18 cellular contexts compared by ENCODE assay signal in genomic region chr15:69578252-69578651, GRCh38.
A peak's percentile ranks its signal among the peaks of the same experiment; 100 is the strongest.
DNase-seq lines count a peak whose midpoint lies in the region; ATAC-seq, FAIRE-seq and TF ChIP-seq lines count a peak whose summit lies in the region.
"Had no signal": no experiment of that assay in that cellular context is flagged by ENCODE, and none has a peak within 500 bp of the region (broad histone marks: within the 10 kb centered on the region; RNA-seq: fewer than 3 reads in every experiment).

No MANE protein-coding gene starts in this region.

- 93% methylated on average over 7 of the region's 9 CpGs; no CpG with 5 or more reads in 1 of the 2 experiments for WGBS in H1 (ENCODE audit: extremely low coverage in 1 of 2, insufficient coverage in 1 of 2, insufficient read length in 1 of 2, insufficient replicate concordance in 2 of 2, low coverage in 1 of 2, low lambda C conversion rate in 2 of 2, missing lambda C conversion rate in 1 of 2), 2 experiments
- WGBS in small intestine, 3 donors, result 89 to 94% (median 90%) methylated on average over 8 to 9 of the region's 9 CpGs

- no peak overlapping the region for H3K4me2 ChIP-seq in H1 (ENCODE audit: insufficient read depth in 1 of 2, low read depth in 2 of 2, low read length in 2 of 2)

- no peak for TF ChIP-seq POLR2A in H1 (IDR thresholded peaks at IDR 0.05; ENCODE audit: control extremely low read depth in 1 of 2, low read depth in 2 of 2, low read length in 2 of 2)

- H3K18ac ChIP-seq in H1 (ENCODE audit: extremely low read depth, low read length), result no peak overlapping the region

- H2BK12ac ChIP-seq in H1 (ENCODE audit: low read depth, low read length), result no peak overlapping the region

- H3K9me3 Mint-ChIP-seq in Calu3 (ENCODE audit: low read depth, unreplicated experiment), result no peaks in the 10 kb centered on the region
- no peaks in the 10 kb centered on the region for H3K9me3 Mint-ChIP-seq in stimulated activated naive CD8-positive, alpha-beta T cell treated with anti-CD3 and anti-CD28 coated beads, Interleukin-15, amount 100 ng/mL, for 72 hours
- H3K9me3 Mint-ChIP-seq: CD4-positive, CD25-positive, alpha-beta regulatory T cell had no signal

- no peak overlapping the region for H2AFZ ChIP-seq in H1 (ENCODE audit: low read length)

- no peak overlapping the region for H2BK20ac ChIP-seq in H1 (ENCODE audit: low read length)

- CTCF ChIA-PET in Calu3 (lab: Charles Lee), result interaction anchor here (1.0 to 1.2 kb wide), 2 partner anchors 14 to 16 kb away, joined by 6 to 10 read pairs; no protein-coding TSS in a partner anchor
- CTCF ChIA-PET in Panc1 (lab: Charles Lee), result no interaction called here
- CTCF ChIA-PET in H1 (lab: Charles Lee; ENCODE audit: partially characterized antibody), result interaction anchor here (1.3 kb wide), 1 partner anchor 100 kb away, joined by 5 read pairs; no protein-coding TSS in a partner anchor

- H4K5ac ChIP-seq in H1 (ENCODE audit: insufficient read length, low read depth, low read length), result no peak overlapping the region

- BruUV-seq in Calu3 (replicated peaks; lab: Mats Ljungman, UMichigan) (no TSS peak), Panc1 (replicated peaks; lab: Mats Ljungman, UMichigan) (no TSS peak)

- no peak for TF ChIP-seq EP300 in H1 (IDR thresholded peaks at IDR 0.05; ENCODE audit: borderline replicate concordance in 1 of 2, low read depth in 2 of 2, low read length in 2 of 2)

- no peak overlapping the region for H3K27ac Mint-ChIP-seq in Calu3 (ENCODE audit: unreplicated experiment)
- peak overlapping the region in 1 of 2 donors; percentile 23 for H3K27ac Mint-ChIP-seq in stimulated activated naive CD8-positive, alpha-beta T cell treated with anti-CD3 and anti-CD28 coated beads, Interleukin-15, amount 100 ng/mL, for 72 hours
- H3K27ac Mint-ChIP-seq: CD4-positive, CD25-positive, alpha-beta regulatory T cell had no signal

- H3K36me3 ChIP-seq in Panc1 (ENCODE audit: control insufficient read depth, insufficient read depth, low read length) (no peaks in the 10 kb centered on the region), H1 (ENCODE audit: control insufficient read depth in 2 of 4, insufficient read depth in 4 of 4, low read length in 3 of 4) (no peaks in the 10 kb centered on the region), small intestine (ENCODE audit: control insufficient read depth in 2 of 2, insufficient read depth in 2 of 2, low read length in 2 of 2) (no peaks in the 10 kb centered on the region)
- H3K36me3 ChIP-seq: HAP-1 had no signal

- H3K27ac ChIP-seq in Panc1 (ENCODE audit: low read length) (peak overlapping the region; percentile 3; the same call in 1 of the 2 replicates), H1 (ENCODE audit: low read depth, low read length) (no peak overlapping the region), small intestine (ENCODE audit: low read depth in 1 of 2, low read length in 1 of 2) (no peak overlapping the region)

- intact Hi-C loops in Calu3 (cut with micrococcal nuclease; ENCODE audit: unreplicated experiment) (loop anchor here (5.0 to 10.0 kb wide), 6 partner anchors 56 to 907 kb away; partner anchors contain the start of gene TLE3), Panc1 (cut with micrococcal nuclease; ENCODE audit: unreplicated experiment) (loop anchor here (10.0 kb wide), 1 partner anchor 517 kb away; the partner anchor contains the start of gene TLE3)

- no peak overlapping the region for H3K9ac ChIP-seq in H1 (replicated peaks in 1 of 4; ENCODE audit: extremely low read depth in 1 of 4, low read depth in 3 of 4, low read length in 3 of 4)

- H3K79me1 ChIP-seq in H1 (ENCODE audit: low read depth, low read length), result no peaks in the 10 kb centered on the region

- H3K56ac ChIP-seq in H1 (replicated peaks; ENCODE audit: insufficient read length, low read depth, low read length), result no peak overlapping the region

- no peak overlapping the region for H2AK5ac ChIP-seq in H1 (ENCODE audit: low read depth, low read length)

- ATAC-seq in Panc1, result no peak
- no peak for ATAC-seq in stimulated activated naive CD8-positive, alpha-beta T cell treated with anti-CD3 and anti-CD28 coated beads, Interleukin-15, amount 100 ng/mL, for 72 hours
- ATAC-seq: GM12878 had no signal

- H4K20me1 ChIP-seq in H1 (replicated peaks in 1 of 2; ENCODE audit: control insufficient read depth in 1 of 2, insufficient read depth in 2 of 2, low read length in 2 of 2), result no peaks in the 10 kb centered on the region

- no peak overlapping the region for H3K4ac ChIP-seq in H1 (replicated peaks; ENCODE audit: insufficient read length, low read depth, low read length)

- TF ChIP-seq CTCF in Calu3 (IDR thresholded peaks at IDR 0.05; ENCODE audit: unreplicated experiment), result no peak
- TF ChIP-seq CTCF in Panc1 (IDR thresholded peaks at IDR 0.05), result no peak
- no peak for TF ChIP-seq CTCF in H1 (IDR thresholded peaks at IDR 0.05; ENCODE audit: control extremely low read depth in 1 of 3, insufficient read depth in 1 of 3, low read depth in 1 of 3, low read length in 3 of 3)

- H3K4me1 ChIP-seq in Panc1 (ENCODE audit: control insufficient read depth, insufficient read depth, low read length) (peaks cover 24% of the 10 kb centered on the region), H1 (replicated peaks in 1 of 4; ENCODE audit: control insufficient read depth in 3 of 4, insufficient read depth in 4 of 4, low read length in 3 of 4) (peaks cover 0 to 3% (median under 1%) of the 10 kb centered on the region in 4 experiments; a peak in 2 of 7 replicates), small intestine (ENCODE audit: control insufficient read depth in 2 of 2, insufficient read depth in 1 of 2, low read depth in 1 of 2, low read length in 1 of 2) (peaks cover 0 to 9% of the 10 kb centered on the region in 2 donors)
- H3K4me1 ChIP-seq: Caco-2 had no signal

- no peaks in the 10 kb centered on the region for H3K36me3 Mint-ChIP-seq in Calu3 (ENCODE audit: insufficient read depth, unreplicated experiment)
- H3K36me3 Mint-ChIP-seq: CD4-positive, CD25-positive, alpha-beta regulatory T cell had no signal

- H3K23ac ChIP-seq in H1 (ENCODE audit: insufficient read length), result no peak overlapping the region

- in situ Hi-C loops in Panc1 (cut with HindIII; ENCODE audit: low pct_unique_long_range_greater_than_20kb, low sequenced_read_pairs), result no loop called here

- H4K8ac ChIP-seq in H1 (ENCODE audit: extremely low read depth, insufficient read depth, low read length), result peak overlapping the region; percentile 28

- POLR2A ChIA-PET in Panc1 (lab: Charles Lee), result no interaction called here
- POLR2A ChIA-PET in H1 (lab: Charles Lee; ENCODE audit: partially characterized antibody), result no interaction called here

- FAIRE-seq in H1 (lab: Jason Lieb, UNC) (no peak), small intestine (lab: Jason Lieb, UNC) (no peak)
- FAIRE-seq: GM12878 had no signal

- no peak overlapping the region for H3K14ac ChIP-seq in H1 (ENCODE audit: insufficient read length)

- TF ChIP-seq RAD21 in H1 (IDR thresholded peaks at IDR 0.05 in 1 of 2, conservative IDR thresholded peaks at IDR 0.05 in 1 of 2; ENCODE audit: low read depth in 2 of 2, low read length in 2 of 2), result peak in 1 of 2 experiments; percentile 7; a peak in 1 of 4 replicates

- no peak overlapping the region for H4K91ac ChIP-seq in H1 (replicated peaks; ENCODE audit: insufficient read length, low read length)

- H3K4me3 ChIP-seq in Panc1 (ENCODE audit: low read depth in 2 of 2, low read length in 2 of 2) (no peak overlapping the region), H1 (ENCODE audit: extremely low read depth in 1 of 4, insufficient read depth in 2 of 4, low read depth in 3 of 4, low read length in 4 of 4) (no peak overlapping the region), small intestine (ENCODE audit: low read depth in 1 of 2, low read length in 2 of 2) (no peak overlapping the region)
- H3K4me3 ChIP-seq: GM12878, HAP-1 had no signal

- no peak overlapping the region for H2BK5ac ChIP-seq in H1 (ENCODE audit: low read depth, low read length)

- H3K27me3 ChIP-seq in Panc1 (ENCODE audit: control insufficient read depth, insufficient read depth, low read length), result no peaks in the 10 kb centered on the region
- no peaks in the 10 kb centered on the region for H3K27me3 ChIP-seq in H1 (replicated peaks in 1 of 4; ENCODE audit: control insufficient read depth in 3 of 4, extremely low read depth in 1 of 4, insufficient read depth in 3 of 4, low read length in 3 of 4)
- H3K27me3 ChIP-seq in small intestine (ENCODE audit: control insufficient read depth in 2 of 2, insufficient read depth in 2 of 2, low read length in 2 of 2), result no peaks in the 10 kb centered on the region

- H3K4me1 Mint-ChIP-seq in Calu3 (ENCODE audit: low read depth, unreplicated experiment), result peaks cover 31% of the 10 kb centered on the region
- peaks cover 36% of the 10 kb centered on the region for H3K4me1 Mint-ChIP-seq in stimulated activated naive CD8-positive, alpha-beta T cell treated with anti-CD3 and anti-CD28 coated beads, Interleukin-15, amount 100 ng/mL, for 72 hours

- no peaks in the 10 kb centered on the region for H3K23me2 ChIP-seq in H1 (ENCODE audit: low read depth, low read length)

- no peak overlapping the region for H2BK120ac ChIP-seq in H1 (replicated peaks; ENCODE audit: low read depth, low read length)

- peak overlapping the region; percentile 3 for H3K4me3 Mint-ChIP-seq in Calu3 (ENCODE audit: low read depth, unreplicated experiment)
- H3K4me3 Mint-ChIP-seq in stimulated activated naive CD8-positive, alpha-beta T cell treated with anti-CD3 and anti-CD28 coated beads, Interleukin-15, amount 100 ng/mL, for 72 hours, result no peak overlapping the region
- H3K4me3 Mint-ChIP-seq: CD4-positive, CD25-positive, alpha-beta regulatory T cell had no signal

- H3K79me2 ChIP-seq in H1 (ENCODE audit: control insufficient read depth in 1 of 2, insufficient read depth in 2 of 2, low read length in 2 of 2), result no peaks in the 10 kb centered on the region

- H3K27me3 Mint-ChIP-seq in Calu3 (ENCODE audit: unreplicated experiment), result peaks cover 65% of the 10 kb centered on the region
- peaks cover 30% of the 10 kb centered on the region for H3K27me3 Mint-ChIP-seq in stimulated activated naive CD8-positive, alpha-beta T cell treated with anti-CD3 and anti-CD28 coated beads, Interleukin-15, amount 100 ng/mL, for 72 hours

- no peak for DNase-seq in Calu3
- DNase-seq in Panc1 (ENCODE audit: low read depth, low spot score), result no peak
- no peak for DNase-seq in H1 (ENCODE audit: low read depth in 1 of 2, low spot score in 2 of 2)
- peak; percentile 40 for DNase-seq in small intestine
- DNase-seq in HCEC 1CT, result no peak
- DNase-seq in stimulated activated naive CD8-positive, alpha-beta T cell treated with anti-CD3 and anti-CD28 coated beads, Interleukin-15, amount 100 ng/mL, for 72 hours, result no peak
- DNase-seq in AG08396 (ENCODE audit: low spot score), result no peak
- DNase-seq: Caco-2; CD4-positive, CD25-positive, alpha-beta regulatory T cell; DMS153; EL; NCI-H187; NCI-H2107; NCI-H510A; NCI-H748 treated with DMSO at 0.1 percent for 48 hours; NK-92 treated with Interleukin-12 subunit alpha and Interleukin-12 subunit beta, amount 100 ng/mL, for 24 hours had no signal

- H3K9me3 ChIP-seq in Panc1 (ENCODE audit: control insufficient read depth, insufficient read depth, low read depth, low read length) (no peaks in the 10 kb centered on the region), H1 (ENCODE audit: insufficient read depth in 2 of 2, low read depth in 1 of 2, low read length in 1 of 2) (no peaks in the 10 kb centered on the region), small intestine (ENCODE audit: control insufficient read depth, low read depth) (no peaks in the 10 kb centered on the region)
- H3K9me3 ChIP-seq: Caco-2 had no signal

- no peak overlapping the region for H2BK15ac ChIP-seq in H1 (ENCODE audit: low read length)
